Comparison of ENCODE assay signal across 2 cellular contexts in genomic region chr3:25465266-25465860, GRCh38.
TF ChIP-seq lines count a peak whose summit lies in the region.

No MANE protein-coding gene starts in this region.

TF ChIP-seq in GM12878, 131 proteins besides CTCF, POLR2A, EP300 and RAD21 (continued from another document):
- no peak for TF ChIP-seq HSF1 (IDR thresholded peaks at IDR 0.05; ENCODE audit: low read depth, low read length)
- no peak for TF ChIP-seq LARP7 (IDR thresholded peaks at IDR 0.05)
- TF ChIP-seq PAX5 (IDR thresholded peaks at IDR 0.05; ENCODE audit: borderline replicate concordance, low read depth, low read length): no peak
- TF ChIP-seq CBX3 (IDR thresholded peaks at IDR 0.05; ENCODE audit: borderline replicate concordance, low read depth): no peak
- no peak for TF ChIP-seq JUND (IDR thresholded peaks at IDR 0.05; ENCODE audit: low read depth, low read length)
- TF ChIP-seq ZBTB33 (IDR thresholded peaks at IDR 0.05): no peak
- no peak for TF ChIP-seq NBN (IDR thresholded peaks at IDR 0.05)
- no peak for TF ChIP-seq HDGF (IDR thresholded peaks at IDR 0.05)
- TF ChIP-seq MEF2B (IDR thresholded peaks at IDR 0.05; ENCODE audit: partially characterized antibody, poor library complexity, severe bottlenecking): no peak
- no peak for TF ChIP-seq STAT1 (conservative IDR thresholded peaks at IDR 0.05)
- TF ChIP-seq ZZZ3 (IDR thresholded peaks at IDR 0.05; ENCODE audit: control insufficient read depth, insufficient read length, low read depth): no peak
- TF ChIP-seq SIN3A (IDR thresholded peaks at IDR 0.05; ENCODE audit: low read depth, low read length): no peak
- TF ChIP-seq BHLHE40 (IDR thresholded peaks at IDR 0.05; ENCODE audit: borderline replicate concordance in 1 of 2, low read depth in 2 of 2, low read length in 1 of 2): no peak
- no peak for TF ChIP-seq KAT2A (conservative IDR thresholded peaks at IDR 0.05; ENCODE audit: control insufficient read depth, low read depth, low read length)
TF ChIP-seq in GM12878: peak in this region for 0.

TF ChIP-seq in HEK293T, 16 proteins besides CTCF, POLR2A, EP300 and RAD21 (continued from another document):
- TF ChIP-seq ZNF384 (IDR thresholded peaks at IDR 0.05): no peak
